14 cellular contexts compared by ENCODE assay signal in the genomic region with DNA sequence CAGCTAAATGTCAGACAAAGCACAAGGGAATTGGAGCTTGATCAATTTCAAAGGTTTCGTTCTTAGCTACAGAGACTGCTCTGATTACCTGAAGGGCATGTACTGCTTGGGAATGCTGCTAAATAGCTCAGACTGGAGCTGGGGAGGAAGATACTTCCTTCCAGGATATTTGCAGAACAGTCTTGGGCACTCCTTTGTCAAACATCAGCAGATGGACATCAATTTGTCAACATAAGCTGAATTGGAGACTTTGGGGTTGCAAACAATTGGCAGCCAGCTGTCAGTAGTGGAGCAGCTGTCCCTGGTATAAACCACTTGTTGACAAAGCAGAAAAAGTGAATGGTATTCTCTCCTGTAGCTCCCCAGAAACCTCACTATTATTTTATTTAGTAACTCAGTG.
DNase-seq lines count a peak whose midpoint lies in the region; ATAC-seq, FAIRE-seq and TF ChIP-seq lines count a peak whose summit lies in the region.
"Had no signal": no experiment of that assay in that cellular context is flagged by ENCODE, and none has a peak within 500 bp of the region (broad histone marks: within the 10 kb centered on the region; RNA-seq: fewer than 3 reads in every experiment).

No MANE protein-coding gene starts in this region.

- DNase-seq in NCI-H510A treated with DMSO at 0.1 percent for 48 hours (lab: John Stamatoyannopoulos, UW) (peak; percentile 29), NCI-H510A (lab: John Stamatoyannopoulos, UW) (no peak), NCI-H2171 treated with DMSO at 0.1 percent for 48 hours (lab: John Stamatoyannopoulos, UW) (peak; percentile 81), bronchial epithelial cell (ENCODE audit: low read depth) (no peak), small intestine (peak; percentile 69), putamen (ENCODE audit: low spot score) (no peak)
- no peak for DNase-seq in activated effector memory CD4-positive, alpha-beta T cell treated with anti-CD3 and anti-CD28 coated beads, Interleukin-2, amount 50 U/mL, for 16 hours
- DNase-seq: activated CD4-positive, alpha-beta T cell treated with anti-CD3 and anti-CD28 coated beads for 48 hours; CD4-positive, alpha-beta memory T cell; erythroblast; Karpas-422 had no signal

- H3K27me3 ChIP-seq in bronchial epithelial cell (ENCODE audit: control insufficient read depth, insufficient read depth, low read length) (peaks cover 1% of the 10 kb centered on the region), small intestine (ENCODE audit: control insufficient read depth in 2 of 2, insufficient read depth in 2 of 2, low read length in 2 of 2) (no peaks in the 10 kb centered on the region)

- no peaks in the 10 kb centered on the region for H3K4me1 ChIP-seq in small intestine (ENCODE audit: control insufficient read depth in 2 of 2, insufficient read depth in 1 of 2, low read depth in 1 of 2, low read length in 1 of 2)

- no peak overlapping the region for H3K27ac ChIP-seq in small intestine (ENCODE audit: low read depth in 1 of 2, low read length in 1 of 2)

- H3K4me3 ChIP-seq in bronchial epithelial cell (ENCODE audit: low read depth, low read length) (no peak overlapping the region), small intestine (ENCODE audit: low read depth in 1 of 2, low read length in 2 of 2) (no peak overlapping the region)
- H3K4me3 ChIP-seq: GM12878, GM23338 had no signal

- ATAC-seq in HG03196 (IDR thresholded peaks at IDR 0.05; ENCODE audit: unreplicated experiment), result no peak
- ATAC-seq: GM12878, GM23338 had no signal

- H3K36me3 ChIP-seq in bronchial epithelial cell (ENCODE audit: control insufficient read depth, insufficient read depth, low read length) (no peaks in the 10 kb centered on the region), small intestine (ENCODE audit: control insufficient read depth in 2 of 2, insufficient read depth in 2 of 2, low read length in 2 of 2) (no peaks in the 10 kb centered on the region)

- FAIRE-seq in bronchial epithelial cell (lab: Jason Lieb, UNC) (peak; percentile 13), small intestine (lab: Jason Lieb, UNC) (no peak)
- FAIRE-seq: GM12878 had no signal

- no peaks in the 10 kb centered on the region for H3K9me3 ChIP-seq in small intestine (ENCODE audit: control insufficient read depth, low read depth)

- WGBS in small intestine, 3 donors, result 29 to 52% (median 44%) methylated on average over 1 of the region's 1 CpG

- TF ChIP-seq CTCF in bronchial epithelial cell (IDR thresholded peaks at IDR 0.05; ENCODE audit: insufficient read depth, low read length, severe bottlenecking), result no peak

Comparison
In these comparisons a context has a peak if more than half of its experiments do, and no peak if none do; other contexts are left out.
1. DNase-seq: peak in NCI-H510A treated with DMSO at 0.1 percent for 48 hours (single experiment), NCI-H2171 treated with DMSO at 0.1 percent for 48 hours (single experiment) and small intestine (single experiment); none in NCI-H510A (single experiment), bronchial epithelial cell (single experiment), putamen (single experiment) and activated effector memory CD4-positive, alpha-beta T cell treated with anti-CD3 and anti-CD28 coated beads, Interleukin-2, amount 50 U/mL, for 16 hours (single experiment).